ENCODE assay signal across 23 cellular contexts in the genomic region with DNA sequence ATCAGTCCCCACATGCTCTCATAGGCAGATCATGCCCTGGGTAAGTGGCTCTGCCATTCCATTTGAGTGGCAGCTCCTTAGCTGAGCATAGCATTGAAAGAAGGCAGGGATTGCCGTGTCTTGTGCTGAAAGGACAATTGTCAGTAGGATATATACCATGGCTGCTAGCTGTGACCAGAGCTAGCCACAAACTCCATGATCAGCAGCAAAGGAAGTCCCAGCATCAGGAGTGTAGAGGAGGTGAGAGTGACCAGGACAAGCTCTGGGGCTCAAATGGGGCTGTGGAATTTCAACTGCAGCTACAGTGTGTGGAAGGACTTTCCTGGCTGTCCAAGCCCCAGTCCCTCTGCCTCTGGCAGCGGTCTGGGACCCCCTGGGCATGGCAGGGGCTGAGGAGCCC.
"Had no signal": no experiment of that assay in that cellular context is flagged by ENCODE, and none has a peak within 500 bp of the region (broad histone marks: within the 10 kb centered on the region; RNA-seq: fewer than 3 reads in every experiment).

No MANE protein-coding gene starts in this region.

- H3K27ac ChIP-seq: brain microvascular endothelial cell, cardiac muscle cell had no signal

- H3K27me3 ChIP-seq: brain microvascular endothelial cell had no signal

- H3K27me3 Mint-ChIP-seq: activated CD8-positive, alpha-beta T cell treated with anti-CD3 and anti-CD28 coated beads for 36 hours had no signal

- H3K36me3 ChIP-seq: brain microvascular endothelial cell, cardiac muscle cell had no signal

- H3K4me3 Mint-ChIP-seq: activated CD8-positive, alpha-beta T cell treated with anti-CD3 and anti-CD28 coated beads for 36 hours; activated T-helper 1 cell treated with anti-CD3 and anti-CD28 coated beads, Interleukin-12 subunit alpha, Interleukin-12 subunit beta, Interleukin-2, Interleukin-4 antibody, amounts not matched to agents 30 ng/mL and 10 ng/mL and 1 ng/mL, durations not matched to agents 14 hours and 24 hours and 36 hours; T-helper 1 cell treated with Interleukin-12 subunit alpha and Interleukin-12 subunit beta and Interleukin-4 antibody, amounts not matched to agents 30 μg/mL and 1 μg/mL, for 36 hours had no signal

- DNase-seq: activated CD4-positive, alpha-beta T cell treated with anti-CD3 and anti-CD28 coated beads for 4 hours; activated CD8-positive, alpha-beta memory T cell treated with anti-CD3 and anti-CD28 coated beads, Interleukin-2, amount 50 U/mL, for 4 hours; activated CD8-positive, alpha-beta T cell treated with anti-CD3 and anti-CD28 coated beads for 36 hours; activated effector memory CD4-positive, alpha-beta T cell treated with Interleukin-2 at 50 U/mL for 16 hours; activated naive CD4-positive, alpha-beta T cell treated with Interleukin-2 at 50 U/mL for 16 hours; brain microvascular endothelial cell; Karpas-422; MM.1S; NCI-H1105; NCI-H1436; NCI-H1694 treated with DMSO at 0.1 percent for 48 hours; NCI-H2081; NCI-H510A treated with DMSO at 0.1 percent for 48 hours; NCI-H69; NK-92 treated with Interleukin-12 subunit alpha and Interleukin-12 subunit beta, amount 100 ng/mL, for 24 hours; OCI-M1; SHP77 treated with DMSO at 0.1 percent for 48 hours had no signal

- H3K4me3 ChIP-seq: cardiac muscle cell had no signal

- FAIRE-seq: RCC 7860 had no signal

- H3K27ac Mint-ChIP-seq: activated CD8-positive, alpha-beta T cell treated with anti-CD3 and anti-CD28 coated beads for 36 hours; activated T-helper 1 cell treated with anti-CD3 and anti-CD28 coated beads, Interleukin-12 subunit alpha, Interleukin-12 subunit beta, Interleukin-2, Interleukin-4 antibody, amounts not matched to agents 30 ng/mL and 10 ng/mL and 1 ng/mL, durations not matched to agents 14 hours and 24 hours and 36 hours; T-helper 1 cell treated with Interleukin-12 subunit alpha and Interleukin-12 subunit beta and Interleukin-4 antibody, amounts not matched to agents 30 μg/mL and 1 μg/mL, for 36 hours had no signal

- H3K36me3 Mint-ChIP-seq: activated naive CD4-positive, alpha-beta T cell treated with anti-CD3 and anti-CD28 coated beads, Interleukin-2, amount 50 U/mL, for 72 hours had no signal

- H3K9me3 Mint-ChIP-seq: activated CD8-positive, alpha-beta T cell treated with anti-CD3 and anti-CD28 coated beads for 36 hours; activated naive CD4-positive, alpha-beta T cell treated with anti-CD3 and anti-CD28 coated beads, Interleukin-2, amount 50 U/mL, for 72 hours; activated T-helper 1 cell treated with anti-CD3 and anti-CD28 coated beads, Interleukin-12 subunit alpha, Interleukin-12 subunit beta, Interleukin-2, Interleukin-4 antibody, amounts not matched to agents 30 ng/mL and 10 ng/mL and 1 ng/mL, durations not matched to agents 14 hours and 24 hours and 36 hours; T-helper 1 cell treated with Interleukin-12 subunit alpha and Interleukin-12 subunit beta and Interleukin-4 antibody, amounts not matched to agents 30 μg/mL and 1 μg/mL, for 36 hours had no signal

- ATAC-seq: activated CD4-positive, CD25-positive, alpha-beta regulatory T cell treated with anti-CD3 and anti-CD28 coated beads, Interleukin-2, amount 50 U/mL, for 24 hours; activated CD8-positive, alpha-beta T cell treated with anti-CD3 and anti-CD28 coated beads for 36 hours; activated naive CD4-positive, alpha-beta T cell treated with anti-CD3 and anti-CD28 coated beads, Interleukin-2, amount 50 U/mL, for 72 hours had no signal
